Comparison of ENCODE assay signal across 8 cellular contexts in genomic region chr4:139950568-139950967, GRCh38.
A peak's percentile ranks its signal among the peaks of the same experiment; 100 is the strongest.
DNase-seq lines count a peak whose midpoint lies in the region; ATAC-seq, FAIRE-seq and TF ChIP-seq lines count a peak whose summit lies in the region.

No MANE protein-coding gene starts in this region.

- peak; percentile 76 for FAIRE-seq in GM12891 (lab: Jason Lieb, UNC)

- intact Hi-C loops in PC-3 (cut with micrococcal nuclease), result no loop called here

- H3K9me3 ChIP-seq in PC-3 (ENCODE audit: low read length) (no peaks in the 10 kb centered on the region), suprapubic skin (no peaks in the 10 kb centered on the region)

- TF ChIP-seq CTCF in HL-60 (IDR thresholded peaks at IDR 0.05; ENCODE audit: insufficient read depth, low read length) (no peak), astrocyte of the spinal cord (IDR thresholded peaks at IDR 0.05; ENCODE audit: low read depth, low read length) (no peak), PC-3 (conservative IDR thresholded peaks at IDR 0.05; ENCODE audit: low read depth, low read length) (no peak), suprapubic skin (IDR thresholded peaks at IDR 0.05) (no peak)

- H3K4me1 ChIP-seq in PC-3 (ENCODE audit: insufficient read depth, low read length) (no peaks in the 10 kb centered on the region), suprapubic skin (peaks cover 20% of the 10 kb centered on the region)

- no peak overlapping the region for H3K4me3 ChIP-seq in HL-60 (replicated peaks; ENCODE audit: insufficient read depth, low read length)
- no peak overlapping the region for H3K4me3 ChIP-seq in astrocyte of the spinal cord (ENCODE audit: low read depth, low read length)
- H3K4me3 ChIP-seq in PC-3 (ENCODE audit: low read length), result no peak overlapping the region
- H3K4me3 ChIP-seq in suprapubic skin, result no peak overlapping the region

- H2AFZ ChIP-seq in PC-3 (ENCODE audit: low read length), result no peak overlapping the region

- H4K20me1 ChIP-seq in PC-3 (ENCODE audit: low read length), result no peaks in the 10 kb centered on the region

- ATAC-seq in GM21447 (IDR thresholded peaks at IDR 0.05; ENCODE audit: unreplicated experiment), result peak; percentile 86
- ATAC-seq in PC-3, result no peak

- CTCF ChIA-PET in PC-3 (lab: Charles Lee), result no interaction called here

- H3K36me3 ChIP-seq in PC-3 (ENCODE audit: low read depth, low read length) (no peaks in the 10 kb centered on the region), suprapubic skin (no peaks in the 10 kb centered on the region)

- H3K9me2 ChIP-seq in PC-3 (replicated peaks; ENCODE audit: low read length), result no peaks in the 10 kb centered on the region

- 0 out of 2 replicates have a peak overlapping the region, but pooled peaks have one; percentile 17 for H3K27ac ChIP-seq in HL-60 (replicated peaks)
- H3K27ac ChIP-seq in PC-3 (ENCODE audit: low read length), result no peak overlapping the region
- H3K27ac ChIP-seq in suprapubic skin, result no peak overlapping the region

- no peak overlapping the region for H3K4me2 ChIP-seq in PC-3 (ENCODE audit: low read length)

- TF ChIP-seq POLR2A in GM12891 (IDR thresholded peaks at IDR 0.05; ENCODE audit: low read depth, low read length) (no peak), suprapubic skin (IDR thresholded peaks at IDR 0.05) (no peak)

- 66% methylated on average over 5 of the region's 5 CpGs for WGBS in suprapubic skin

- no peaks in the 10 kb centered on the region for H3F3A ChIP-seq in PC-3 (ENCODE audit: low read length, unreplicated experiment)

- in situ Hi-C loops in astrocyte of the spinal cord (cut with HindIII; ENCODE audit: low sequenced_read_pairs), result no loop called here

- no peak for TF ChIP-seq EP300 in suprapubic skin (IDR thresholded peaks at IDR 0.05)

- no peaks in the 10 kb centered on the region for H3K79me2 ChIP-seq in PC-3 (ENCODE audit: low read length)

- BruUV-seq in PC-3 (replicated peaks; lab: Mats Ljungman, UMichigan), result no TSS peak

- H3K9ac ChIP-seq in PC-3 (ENCODE audit: low read length), result no peak overlapping the region

- no peaks in the 10 kb centered on the region for H3K27me3 ChIP-seq in HL-60 (ENCODE audit: insufficient read depth, poor library complexity, severe bottlenecking)
- no peaks in the 10 kb centered on the region for H3K27me3 ChIP-seq in PC-3 (ENCODE audit: low read length)
- no peaks in the 10 kb centered on the region for H3K27me3 ChIP-seq in suprapubic skin

- POLR2A ChIA-PET in PC-3 (lab: Charles Lee; ENCODE audit: unreplicated experiment), result no interaction called here

- DNase-seq in GM12891 (ENCODE audit: insufficient read length, low spot score), result peak; percentile 15
- DNase-seq in HL-60 (ENCODE audit: low read depth in 1 of 2, low spot score in 1 of 2), result peak in 1 of 2 experiments; percentile 46
- DNase-seq in astrocyte of the spinal cord (ENCODE audit: low read depth, low spot score), result peak; percentile 80
- DNase-seq in NCI-H2029 (lab: John Stamatoyannopoulos, UW), result no peak
- no peak for DNase-seq in PC-3
- no peak for DNase-seq in suprapubic skin (ENCODE audit: low spot score in 2 of 2)
- DNase-seq in OCI-M2 (lab: John Stamatoyannopoulos, UW; ENCODE audit: unreplicated experiment), result no peak

TF ChIP-seq in GM12891, 5 proteins besides CTCF, POLR2A, EP300 and RAD21:
- 0 out of 2 replicates have a peak, but pooled peaks have one; percentile 67 for TF ChIP-seq POU2F2 (IDR thresholded peaks at IDR 0.05; ENCODE audit: low read depth, low read length)
- TF ChIP-seq TAF1 (IDR thresholded peaks at IDR 0.05; ENCODE audit: low read depth, low read length), result no peak
- TF ChIP-seq POLR2AphosphoS5 (IDR thresholded peaks at IDR 0.05; ENCODE audit: low read depth, low read length), result no peak

Comparison
In these comparisons a context has a peak if more than half of its experiments do, and no peak if none do; other contexts are left out.
1. DNase-seq: peak in GM12891 (single experiment) and astrocyte of the spinal cord (single experiment); none in NCI-H2029 (single experiment), PC-3 (single experiment), suprapubic skin (0 of 2) and OCI-M2 (single experiment).